ENCODE assay signal across 23 cellular contexts in the genomic region with DNA sequence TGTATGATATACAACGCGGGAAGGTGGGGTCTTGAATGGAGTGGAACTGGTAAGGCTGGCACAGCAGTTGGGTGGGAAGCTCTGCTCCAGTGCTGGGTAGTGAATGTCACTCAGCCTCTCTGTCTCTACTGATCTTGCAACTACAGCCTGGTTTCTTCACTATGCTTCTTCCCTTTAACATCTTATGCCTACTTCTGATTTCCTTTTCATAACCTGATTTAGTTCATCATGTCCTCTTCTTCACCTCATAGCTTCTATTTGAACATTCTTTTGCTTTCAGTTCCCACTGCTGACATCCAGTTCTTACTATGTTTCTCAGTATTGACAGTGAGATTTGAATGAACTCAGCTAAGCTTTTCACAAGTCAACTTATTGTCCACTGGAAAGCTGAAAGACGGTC.
DNase-seq lines count a peak whose midpoint lies in the region; ATAC-seq and TF ChIP-seq lines count a peak whose summit lies in the region.
"Had no signal": no experiment of that assay in that cellular context is flagged by ENCODE, and none has a peak within 500 bp of the region (broad histone marks: within the 10 kb centered on the region; RNA-seq: fewer than 3 reads in every experiment).

No MANE protein-coding gene starts in this region.

- intact Hi-C loops in mucosa of descending colon (cut with DNase I, micrococcal nuclease) = no loop called here

- ATAC-seq in GM18858 (IDR thresholded peaks at IDR 0.05; ENCODE audit: unreplicated experiment) = peak; percentile 77
- peak; percentile 54 for ATAC-seq in GM21723 (IDR thresholded peaks at IDR 0.05; ENCODE audit: unreplicated experiment)
- ATAC-seq in HG03378 (IDR thresholded peaks at IDR 0.05; ENCODE audit: unreplicated experiment) = peak; percentile 61
- ATAC-seq in mucosa of descending colon = no peak
- ATAC-seq: activated T-cell treated with anti-CD3 and anti-CD28 coated beads, Interleukin-2, amount 50 U/mL, for 72 hours; stimulated activated effector memory CD8-positive, alpha-beta T cell treated with anti-CD3 and anti-CD28 coated beads, Interleukin-12 subunit alpha, Interleukin-12 subunit beta, amount 100 ng/mL, for 72 hours had no signal

- no peak overlapping the region for H3K4me3 ChIP-seq in mucosa of descending colon
- H3K4me3 ChIP-seq: skin epidermis, testis, vagina had no signal

- H3K36me3 ChIP-seq in mucosa of descending colon (ENCODE audit: low read depth) = no peaks in the 10 kb centered on the region
- H3K36me3 ChIP-seq: vagina had no signal

- DNase-seq in retina (peak; percentile 9), superior temporal gyrus (ENCODE audit: extremely low spot score) (no peak), hepatic stellate cell (ENCODE audit: low spot score) (no peak), mucosa of descending colon (no peak)
- DNase-seq: activated CD4-positive, alpha-beta T cell treated with anti-CD3 and anti-CD28 coated beads for 1 hour; activated naive CD4-positive, alpha-beta T cell treated with anti-CD3 and anti-CD28 coated beads for 36 hours; activated T-cell treated with anti-CD3 and anti-CD28 coated beads, Interleukin-2, amount 50 U/mL, for 72 hours; cortex of kidney; endodermal cell; Kasumi-1; kidney glomerular epithelial cell; mammary epithelial cell; NCI-H2081 treated with DMSO at 0.1 percent for 48 hours; NCI-H446 treated with DMSO at 0.1 percent for 48 hours; SIG-M5; stimulated activated CD4-positive, alpha-beta T cell treated with anti-CD3 and anti-CD28 coated beads, Interleukin-2, amount 100 ng/mL, for 24 hours; testis had no signal

- TF ChIP-seq CTCF in mucosa of descending colon (IDR thresholded peaks at IDR 0.05) = no peak

- H3K9me3 ChIP-seq in mucosa of descending colon = no peaks in the 10 kb centered on the region
- H3K9me3 ChIP-seq: testis, vagina had no signal

- H3K4me1 ChIP-seq in mucosa of descending colon (ENCODE audit: low read depth) = no peaks in the 10 kb centered on the region
- H3K4me1 ChIP-seq: testis, vagina had no signal
